Comparison of ENCODE assay signal across 26 cellular contexts in the genomic region with DNA sequence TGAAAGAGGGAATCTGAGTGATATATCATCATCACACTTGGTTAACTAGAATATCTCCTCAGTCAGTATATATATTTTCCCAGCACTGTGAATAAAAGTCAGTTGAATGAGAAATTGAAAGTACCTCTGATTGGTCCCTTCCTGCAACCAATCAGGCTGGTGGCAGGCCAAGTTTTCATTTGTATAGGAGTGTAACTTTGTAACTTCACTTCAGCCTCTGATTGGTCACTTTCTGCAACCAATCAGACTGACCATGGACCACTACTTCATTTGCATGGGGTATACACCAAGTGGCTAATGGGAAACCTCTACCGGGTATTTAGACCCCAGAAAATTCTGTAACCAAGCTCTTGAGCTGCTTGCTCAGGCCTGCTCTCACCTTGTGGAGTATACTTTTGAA. TPM values are rescaled to one million over a fixed set of nuclear protein-coding genes. Genes with fewer than 3 reads are reported as not detected.
DNase-seq lines count a peak whose midpoint lies in the region; ATAC-seq and TF ChIP-seq lines count a peak whose summit lies in the region.
"Had no signal": no experiment of that assay in that cellular context is flagged by ENCODE, and none has a peak within 500 bp of the region (broad histone marks: within the 10 kb centered on the region; RNA-seq: fewer than 3 reads in every experiment).

No MANE protein-coding gene starts in this region.

- peaks cover 23% of the 10 kb centered on the region for H4K20me1 ChIP-seq in OCI-LY7 (ENCODE audit: insufficient read depth, low read length)

- WGBS in testis, 2 donors = 67 to 78% methylated on average over 1 of the region's 1 CpG

- H3K27ac ChIP-seq in OCI-LY7 (ENCODE audit: low read depth, low read length, poor library complexity, severe bottlenecking) = no peak overlapping the region
- no peak overlapping the region for H3K27ac ChIP-seq in testis
- H3K27ac ChIP-seq: BLaER1, body of pancreas, PC-9, SJCRH30, suprapubic skin had no signal

- H3K27me3 ChIP-seq in testis = no peaks in the 10 kb centered on the region
- H3K27me3 ChIP-seq: body of pancreas, SJCRH30, suprapubic skin had no signal

- H3K9me3 Mint-ChIP-seq in activated naive CD8-positive, alpha-beta T cell treated with anti-CD3 and anti-CD28 coated beads for 36 hours = peaks cover 5% of the 10 kb centered on the region
- H3K9me3 Mint-ChIP-seq in activated naive CD8-positive, alpha-beta T cell treated with anti-CD3 and anti-CD28 coated beads, Interleukin-2, amount 50 U/mL, for 24 hours = no peaks in the 10 kb centered on the region
- peaks cover 0 to 9% (median 3%) of the 10 kb centered on the region in 5 experiments for H3K9me3 Mint-ChIP-seq in brain
- peaks cover 13% of the 10 kb centered on the region for H3K9me3 Mint-ChIP-seq in chondrocyte (ENCODE audit: low read depth)

- no TSS peak for BruUV-seq in OCI-LY7 (replicated peaks; lab: Mats Ljungman, UMichigan)

- no peaks in the 10 kb centered on the region for H3K27me3 Mint-ChIP-seq in activated naive CD8-positive, alpha-beta T cell treated with anti-CD3 and anti-CD28 coated beads for 36 hours
- H3K27me3 Mint-ChIP-seq in activated naive CD8-positive, alpha-beta T cell treated with anti-CD3 and anti-CD28 coated beads, Interleukin-2, amount 50 U/mL, for 24 hours = no peaks in the 10 kb centered on the region
- H3K27me3 Mint-ChIP-seq in brain = peaks cover 3% of the 10 kb centered on the region
- H3K27me3 Mint-ChIP-seq in chondrocyte (ENCODE audit: low read depth) = no peaks in the 10 kb centered on the region
- H3K27me3 Mint-ChIP-seq: T-helper 17 cell had no signal

- peaks cover 30% of the 10 kb centered on the region for H3K79me2 ChIP-seq in OCI-LY7 (ENCODE audit: insufficient read depth, low read depth, low read length)

- H2AFZ ChIP-seq in OCI-LY7 (ENCODE audit: low read length) = peak overlapping the region; percentile 87
- H2AFZ ChIP-seq: PC-9 had no signal

- H3K9me3 ChIP-seq in OCI-LY7 (ENCODE audit: low read length) (0 out of 2 replicates have a peak, but pooled peaks cover 3% of the 10 kb centered on the region), testis (no peaks in the 10 kb centered on the region)
- H3K9me3 ChIP-seq: body of pancreas, SJCRH30, suprapubic skin had no signal

- TF ChIP-seq CTCF in OCI-LY7 (conservative IDR thresholded peaks at IDR 0.05; ENCODE audit: low read length) (no peak), brain (conservative IDR thresholded peaks at IDR 0.05) (no peak), testis (IDR thresholded peaks at IDR 0.05) (no peak), chondrocyte (IDR thresholded peaks at IDR 0.05) (no peak)

- no peak for TF ChIP-seq POLR2A in testis (IDR thresholded peaks at IDR 0.05)

- peaks cover 14% of the 10 kb centered on the region for H3K4me1 Mint-ChIP-seq in activated naive CD8-positive, alpha-beta T cell treated with anti-CD3 and anti-CD28 coated beads for 36 hours
- peaks cover 19% of the 10 kb centered on the region for H3K4me1 Mint-ChIP-seq in activated naive CD8-positive, alpha-beta T cell treated with anti-CD3 and anti-CD28 coated beads, Interleukin-2, amount 50 U/mL, for 24 hours
- peaks cover 30% of the 10 kb centered on the region for H3K4me1 Mint-ChIP-seq in brain
- H3K4me1 Mint-ChIP-seq in chondrocyte (ENCODE audit: low read depth) = peaks cover 24% of the 10 kb centered on the region

- H3K36me3 ChIP-seq in OCI-LY7 (ENCODE audit: insufficient read depth, low read length) = peaks cover 23% of the 10 kb centered on the region
- H3K36me3 ChIP-seq in testis (ENCODE audit: low read depth, missing control alignments) = no peaks in the 10 kb centered on the region
- H3K36me3 ChIP-seq: SJCRH30, suprapubic skin had no signal

- CTCF ChIA-PET in OCI-LY7 (lab: Charles Lee; ENCODE audit: unreplicated experiment) = no interaction called here

- ATAC-seq in activated naive CD8-positive, alpha-beta T cell treated with anti-CD3 and anti-CD28 coated beads, Interleukin-2, amount 50 U/mL, for 24 hours = no peak
- ATAC-seq in HG03097 (IDR thresholded peaks at IDR 0.05; ENCODE audit: low FRiP score, unreplicated experiment) (no peak), HG03196 (IDR thresholded peaks at IDR 0.05; ENCODE audit: unreplicated experiment) (no peak)
- ATAC-seq: body of pancreas, K562, T-helper 17 cell had no signal

- peak overlapping the region; percentile 20 for H3K27ac Mint-ChIP-seq in activated naive CD8-positive, alpha-beta T cell treated with anti-CD3 and anti-CD28 coated beads for 36 hours
- no peak overlapping the region for H3K27ac Mint-ChIP-seq in activated naive CD8-positive, alpha-beta T cell treated with anti-CD3 and anti-CD28 coated beads, Interleukin-2, amount 50 U/mL, for 24 hours
- H3K27ac Mint-ChIP-seq in brain (peak overlapping the region in 3 of 5 experiments; percentile 0 to 94 (median 87)), chondrocyte (ENCODE audit: unreplicated experiment) (no peak overlapping the region)
- H3K27ac Mint-ChIP-seq: endodermal cell, T-helper 17 cell had no signal

- H3K4me3 ChIP-seq in OCI-LY7 (ENCODE audit: low read depth, low read length, poor library complexity, severe bottlenecking) = no peak overlapping the region
- no peak overlapping the region for H3K4me3 ChIP-seq in testis
- H3K4me3 ChIP-seq: BLaER1, body of pancreas, K562, PC-9, SJCRH30, skin epidermis, suprapubic skin had no signal

- H3K4me1 ChIP-seq in OCI-LY7 (ENCODE audit: insufficient read depth, low read length, poor library complexity, severe bottlenecking) = peaks cover 32% of the 10 kb centered on the region
- H3K4me1 ChIP-seq in testis = no peaks in the 10 kb centered on the region
- H3K4me1 ChIP-seq: SJCRH30 had no signal

- no peak overlapping the region for H3K4me2 ChIP-seq in OCI-LY7 (ENCODE audit: low read length)
- H3K4me2 ChIP-seq: BLaER1, PC-9 had no signal

- POLR2A ChIA-PET in OCI-LY7 (lab: Charles Lee) = no interaction called here

- intact Hi-C loops in OCI-LY7 (cut with micrococcal nuclease; ENCODE audit: unreplicated experiment) (loop anchor here (5.0 to 10.0 kb wide), 3 partner anchors 190 to 1043 kb away; partner anchors contain the start of genes ATP7A, CYSLTR1 and GPR174), testis (cut with DNase I; ENCODE audit: low total_unique reads) (no loop called here)

- DNase-seq in activated naive CD8-positive, alpha-beta T cell treated with anti-CD3 and anti-CD28 coated beads for 36 hours = no peak
- no peak for DNase-seq in activated naive CD8-positive, alpha-beta T cell treated with anti-CD3 and anti-CD28 coated beads, Interleukin-2, amount 50 U/mL, for 24 hours
- DNase-seq in OCI-LY7 (ENCODE audit: low spot score) (peak; percentile 4), testis (peak; percentile 41), chondrocyte (ENCODE audit: low spot score) (no peak)
- DNase-seq: activated naive CD4-positive, alpha-beta T cell treated with anti-CD3 and anti-CD28 coated beads, Interleukin-2, amount 50 U/mL, for 16 hours; activated T-cell treated with anti-CD3 and anti-CD28 coated beads, Interleukin-2, amount 50 U/mL, for 1 hour; body of pancreas; endodermal cell; glutamatergic neuron; mammary epithelial cell; NCI-H1092; NCI-H2029; NCI-H345; NCI-H82; PC-9; SJCRH30; stimulated activated CD4-positive, alpha-beta T cell treated with anti-CD3 and anti-CD28 coated beads, Interleukin-1b, Interleukin-23, amount 100 ng/mL, for 48 hours; T-helper 17 cell had no signal

- peaks cover 32% of the 10 kb centered on the region for H3K36me3 Mint-ChIP-seq in activated naive CD8-positive, alpha-beta T cell treated with anti-CD3 and anti-CD28 coated beads for 36 hours
- H3K36me3 Mint-ChIP-seq in activated naive CD8-positive, alpha-beta T cell treated with anti-CD3 and anti-CD28 coated beads, Interleukin-2, amount 50 U/mL, for 24 hours (ENCODE audit: low read depth) = peaks cover 30% of the 10 kb centered on the region
- peaks cover 21% of the 10 kb centered on the region for H3K36me3 Mint-ChIP-seq in brain
- peaks cover 3% of the 10 kb centered on the region for H3K36me3 Mint-ChIP-seq in chondrocyte (ENCODE audit: low read depth)

- H3K4me3 Mint-ChIP-seq in activated naive CD8-positive, alpha-beta T cell treated with anti-CD3 and anti-CD28 coated beads for 36 hours = no peak overlapping the region
- no peak overlapping the region for H3K4me3 Mint-ChIP-seq in activated naive CD8-positive, alpha-beta T cell treated with anti-CD3 and anti-CD28 coated beads, Interleukin-2, amount 50 U/mL, for 24 hours
- H3K4me3 Mint-ChIP-seq in brain = peak overlapping the region in 3 of 5 experiments; percentile 84 to 94 (median 88)
- no peak overlapping the region for H3K4me3 Mint-ChIP-seq in chondrocyte (ENCODE audit: unreplicated experiment)
- H3K4me3 Mint-ChIP-seq: endodermal cell had no signal

- H3K9me2 ChIP-seq in OCI-LY7 (ENCODE audit: insufficient read depth, low read length) = no peaks in the 10 kb centered on the region

RNA-seq across cellular contexts. Expression of gene PGK1, which starts 1.9 kb away (rescaled TPM):
- total RNA-seq in activated naive CD8-positive, alpha-beta T cell treated with anti-CD3 and anti-CD28 coated beads for 36 hours = 1,000 to 10,000 TPM; 1,246 to 1,264 TPM
- 164 and 179 TPM in 2 replicates for total RNA-seq in OCI-LY7 (2014; rRNA removed; shearing (Covaris generic))
- total RNA-seq in OCI-LY7 (2022) (293 and 433 TPM in 2 replicates), testis (10 to 100 TPM; 69.1 to 100.0 TPM), chondrocyte (222 to 362 TPM (median 352 TPM) in 3 replicates)
- polyA plus RNA-seq in brain (ENCODE audit: insufficient read depth, low read depth, low replicate concordance) (333 TPM), testis (ENCODE audit: insufficient read depth, low read depth, low replicate concordance) (109 TPM)

RNA-seq across cellular contexts. Expression of gene TAF9B, which starts 37.4 kb away (rescaled TPM):
- total RNA-seq in activated naive CD8-positive, alpha-beta T cell treated with anti-CD3 and anti-CD28 coated beads for 36 hours = 10 to 100 TPM; 19.6 to 20.9 TPM
- total RNA-seq in OCI-LY7 (2014; rRNA removed; shearing (Covaris generic)) = 2.0 and 2.4 TPM in 2 replicates
- total RNA-seq in OCI-LY7 (2022) (0.92 and 0.93 TPM in 2 replicates), testis (10 to 100 TPM; 17.9 to 21.3 TPM), chondrocyte (12.4 to 18.1 TPM (median 12.9 TPM) in 3 replicates)
- polyA plus RNA-seq in brain (ENCODE audit: insufficient read depth, low read depth, low replicate concordance) (22.6 TPM), testis (ENCODE audit: insufficient read depth, low read depth, low replicate concordance) (15.4 TPM)

Comparison
In these comparisons a context has a peak if more than half of its experiments do, and no peak if none do; other contexts are left out.
1. H3K27ac Mint-ChIP-seq: peak in activated naive CD8-positive, alpha-beta T cell treated with anti-CD3 and anti-CD28 coated beads for 36 hours (single experiment) and brain (3 of 5); none in activated naive CD8-positive, alpha-beta T cell treated with anti-CD3 and anti-CD28 coated beads, Interleukin-2, amount 50 U/mL, for 24 hours (single experiment) and chondrocyte (single experiment).
2. DNase-seq: peak in OCI-LY7 (single experiment) and testis (single experiment); none in activated naive CD8-positive, alpha-beta T cell treated with anti-CD3 and anti-CD28 coated beads for 36 hours (single experiment), activated naive CD8-positive, alpha-beta T cell treated with anti-CD3 and anti-CD28 coated beads, Interleukin-2, amount 50 U/mL, for 24 hours (single experiment) and chondrocyte (single experiment).
3. H3K4me3 Mint-ChIP-seq: peak in brain (3 of 5); none in activated naive CD8-positive, alpha-beta T cell treated with anti-CD3 and anti-CD28 coated beads for 36 hours (single experiment), activated naive CD8-positive, alpha-beta T cell treated with anti-CD3 and anti-CD28 coated beads, Interleukin-2, amount 50 U/mL, for 24 hours (single experiment) and chondrocyte (single experiment).